15 cellular contexts compared by ENCODE assay signal in the genomic region with DNA sequence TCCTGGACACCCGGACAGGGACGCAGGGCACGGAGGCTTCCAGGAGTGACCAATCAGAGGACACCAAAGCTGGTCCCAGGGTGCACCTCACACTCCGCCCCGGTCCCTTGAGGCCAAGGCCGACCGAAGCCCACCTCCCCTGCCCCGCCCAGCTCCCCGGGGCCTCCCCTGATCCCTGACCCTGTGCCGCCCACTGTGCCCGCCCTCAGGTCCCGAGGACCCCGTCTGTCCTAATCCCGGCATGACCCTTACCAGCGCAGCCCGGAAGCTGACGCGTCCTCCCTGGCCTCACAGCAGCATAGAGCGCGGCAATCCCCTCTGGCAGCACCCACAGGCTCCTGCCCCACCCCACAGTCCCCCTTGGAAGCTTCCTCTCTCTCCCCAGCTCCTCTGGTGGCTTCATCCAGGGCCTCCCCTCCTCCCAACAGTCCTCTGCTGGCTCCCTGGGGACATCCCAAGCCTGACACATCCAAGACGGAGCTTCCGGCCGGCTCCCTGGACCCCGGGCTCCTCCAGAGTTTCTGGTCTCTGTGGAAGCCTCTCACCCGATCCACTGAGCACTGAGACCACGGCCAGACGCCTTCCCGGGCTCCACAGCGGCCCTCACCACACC. TPM values are rescaled to one million over a fixed set of nuclear protein-coding genes. Genes with fewer than 3 reads are reported as not detected.
A peak's percentile ranks its signal among the peaks of the same experiment; 100 is the strongest.
DNase-seq lines count a peak whose midpoint lies in the region; ATAC-seq and TF ChIP-seq lines count a peak whose summit lies in the region.
"Had no signal": no experiment of that assay in that cellular context is flagged by ENCODE, and none has a peak within 500 bp of the region (broad histone marks: within the 10 kb centered on the region; RNA-seq: fewer than 3 reads in every experiment).

No MANE protein-coding gene starts in this region.

- H3K9me3 Mint-ChIP-seq in activated CD8-positive, alpha-beta T cell treated with anti-CD3 and anti-CD28 coated beads for 36 hours: no peaks in the 10 kb centered on the region
- no peaks in the 10 kb centered on the region for H3K9me3 Mint-ChIP-seq in activated CD8-positive, alpha-beta T cell treated with anti-CD3 and anti-CD28 coated beads, Interleukin-2, amount 10 ng/mL, durations not matched to agents 7 days and 5 days (ENCODE audit: insufficient read depth)
- no peaks in the 10 kb centered on the region for H3K9me3 Mint-ChIP-seq in T-helper 2 cell treated with Interferon-gamma antibody and Interleukin-4, amounts not matched to agents 5 μg/mL and 100 μg/mL, for 36 hours
- H3K9me3 Mint-ChIP-seq: nephron; T-helper 1 cell treated with Interleukin-12 subunit alpha and Interleukin-12 subunit beta and Interleukin-4 antibody, amounts not matched to agents 30 μg/mL and 1 μg/mL, for 36 hours had no signal

- peaks cover 2% of the 10 kb centered on the region for H3K4me1 Mint-ChIP-seq in activated CD8-positive, alpha-beta T cell treated with anti-CD3 and anti-CD28 coated beads for 36 hours (ENCODE audit: low read depth)
- H3K4me1 Mint-ChIP-seq in activated CD8-positive, alpha-beta T cell treated with anti-CD3 and anti-CD28 coated beads, Interleukin-2, amount 10 ng/mL, durations not matched to agents 7 days and 5 days (ENCODE audit: low read depth): no peaks in the 10 kb centered on the region
- peaks cover 1% of the 10 kb centered on the region for H3K4me1 Mint-ChIP-seq in T-helper 2 cell treated with Interferon-gamma antibody and Interleukin-4, amounts not matched to agents 5 μg/mL and 100 μg/mL, for 36 hours (ENCODE audit: low read depth)
- H3K4me1 Mint-ChIP-seq: B cell had no signal

- no peak for TF ChIP-seq POLR2A in breast epithelium (IDR thresholded peaks at IDR 0.05)

- H3K4me1 ChIP-seq in upper lobe of right lung: no peaks in the 10 kb centered on the region
- H3K4me1 ChIP-seq in breast epithelium: no peaks in the 10 kb centered on the region

- no peak overlapping the region for H3K4me3 Mint-ChIP-seq in activated CD8-positive, alpha-beta T cell treated with anti-CD3 and anti-CD28 coated beads for 36 hours
- H3K4me3 Mint-ChIP-seq in activated CD8-positive, alpha-beta T cell treated with anti-CD3 and anti-CD28 coated beads, Interleukin-2, amount 10 ng/mL, durations not matched to agents 7 days and 5 days: no peak overlapping the region
- H3K4me3 Mint-ChIP-seq in T-helper 2 cell treated with Interferon-gamma antibody and Interleukin-4, amounts not matched to agents 5 μg/mL and 100 μg/mL, for 36 hours: no peak overlapping the region
- H3K4me3 Mint-ChIP-seq: B cell; T-helper 1 cell treated with Interleukin-12 subunit alpha and Interleukin-12 subunit beta and Interleukin-4 antibody, amounts not matched to agents 30 μg/mL and 1 μg/mL, for 36 hours had no signal

- H3K27ac Mint-ChIP-seq in activated CD8-positive, alpha-beta T cell treated with anti-CD3 and anti-CD28 coated beads for 36 hours: no peak overlapping the region
- no peak overlapping the region for H3K27ac Mint-ChIP-seq in activated CD8-positive, alpha-beta T cell treated with anti-CD3 and anti-CD28 coated beads, Interleukin-2, amount 10 ng/mL, durations not matched to agents 7 days and 5 days
- H3K27ac Mint-ChIP-seq in T-helper 2 cell treated with Interferon-gamma antibody and Interleukin-4, amounts not matched to agents 5 μg/mL and 100 μg/mL, for 36 hours: no peak overlapping the region
- H3K27ac Mint-ChIP-seq: B cell; T-helper 1 cell treated with Interleukin-12 subunit alpha and Interleukin-12 subunit beta and Interleukin-4 antibody, amounts not matched to agents 30 μg/mL and 1 μg/mL, for 36 hours had no signal

- TF ChIP-seq CTCF in activated CD8-positive, alpha-beta T cell treated with anti-CD3 and anti-CD28 coated beads for 36 hours (IDR thresholded peaks at IDR 0.05): no peak
- TF ChIP-seq CTCF in fibroblast of mammary gland (conservative IDR thresholded peaks at IDR 0.05; ENCODE audit: control insufficient read depth, insufficient read depth, low read depth, low read length) (no peak), upper lobe of right lung (IDR thresholded peaks at IDR 0.05) (no peak), breast epithelium (IDR thresholded peaks at IDR 0.05) (no peak)

- no peaks in the 10 kb centered on the region for H3K36me3 Mint-ChIP-seq in activated CD8-positive, alpha-beta T cell treated with anti-CD3 and anti-CD28 coated beads for 36 hours (ENCODE audit: low read depth)
- peaks cover 2% of the 10 kb centered on the region for H3K36me3 Mint-ChIP-seq in activated CD8-positive, alpha-beta T cell treated with anti-CD3 and anti-CD28 coated beads, Interleukin-2, amount 10 ng/mL, durations not matched to agents 7 days and 5 days (ENCODE audit: low read depth)
- peaks cover 3% of the 10 kb centered on the region for H3K36me3 Mint-ChIP-seq in T-helper 2 cell treated with Interferon-gamma antibody and Interleukin-4, amounts not matched to agents 5 μg/mL and 100 μg/mL, for 36 hours (ENCODE audit: low read depth)

- POLR2A ChIA-PET in activated CD8-positive, alpha-beta T cell treated with anti-CD3 and anti-CD28 coated beads for 36 hours (lab: Charles Lee): no interaction called here
- POLR2A ChIA-PET in activated CD8-positive, alpha-beta T cell treated with anti-CD3 and anti-CD28 coated beads, Interleukin-2, amount 10 ng/mL, durations not matched to agents 7 days and 5 days (lab: Charles Lee): no interaction called here

- ATAC-seq in activated CD8-positive, alpha-beta T cell treated with anti-CD3 and anti-CD28 coated beads for 36 hours: peak; percentile 27
- ATAC-seq in activated CD8-positive, alpha-beta T cell treated with anti-CD3 and anti-CD28 coated beads, Interleukin-2, amount 10 ng/mL, durations not matched to agents 7 days and 5 days: no peak
- peak; percentile 26 for ATAC-seq in upper lobe of right lung
- ATAC-seq: left colon had no signal

- intact Hi-C loops in activated CD8-positive, alpha-beta T cell treated with anti-CD3 and anti-CD28 coated beads for 36 hours (cut with micrococcal nuclease): no loop called here
- intact Hi-C loops in upper lobe of right lung (cut with DNase I) (no loop called here), breast epithelium (cut with DNase I; ENCODE audit: low total_unique reads) (no loop called here)

- H3K4me3 ChIP-seq in fibroblast of mammary gland (ENCODE audit: control insufficient read depth, low read depth, low read length) (no peak overlapping the region), upper lobe of right lung (no peak overlapping the region), breast epithelium (no peak overlapping the region)

- no peak for DNase-seq in activated CD8-positive, alpha-beta T cell treated with anti-CD3 and anti-CD28 coated beads for 36 hours
- DNase-seq in activated CD8-positive, alpha-beta T cell treated with anti-CD3 and anti-CD28 coated beads, Interleukin-2, amount 10 ng/mL, durations not matched to agents 7 days and 5 days: no peak
- DNase-seq in NCI-H69 (lab: John Stamatoyannopoulos, UW) (peak; percentile 87), fibroblast of mammary gland (ENCODE audit: low read depth) (peak; percentile 36), upper lobe of right lung (no peak), breast epithelium (ENCODE audit: low spot score in 2 of 2) (no peak), NCI-H2196 treated with DMSO at 0.1 percent for 48 hours (lab: John Stamatoyannopoulos, UW; ENCODE audit: unreplicated experiment) (no peak)
- DNase-seq in T-helper 2 cell treated with Interferon-gamma antibody and Interleukin-4, amounts not matched to agents 5 μg/mL and 100 μg/mL, for 36 hours (ENCODE audit: low spot score): no peak
- DNase-seq: activated naive CD4-positive, alpha-beta T cell treated with anti-CD3 and anti-CD28 coated beads, Interleukin-2, amount 50 U/mL, for 16 hours; foreskin melanocyte; left colon had no signal

- H3K27me3 ChIP-seq in upper lobe of right lung (no peaks in the 10 kb centered on the region), breast epithelium (peaks cover 3 to 16% of the 10 kb centered on the region in 2 donors)

- CTCF ChIA-PET in activated CD8-positive, alpha-beta T cell treated with anti-CD3 and anti-CD28 coated beads for 36 hours (lab: Charles Lee): interaction anchor here (1.0 kb wide), 1 partner anchor 14 kb away, joined by 3 read pairs; no protein-coding TSS in a partner anchor
- CTCF ChIA-PET in activated CD8-positive, alpha-beta T cell treated with anti-CD3 and anti-CD28 coated beads, Interleukin-2, amount 10 ng/mL, durations not matched to agents 7 days and 5 days (lab: Charles Lee): interaction anchor here (1.0 to 1.4 kb wide), 2 partner anchors 13 to 18 kb away, joined by 3 read pairs; no protein-coding TSS in a partner anchor

- no peak overlapping the region for H3K27ac ChIP-seq in upper lobe of right lung
- no peak overlapping the region for H3K27ac ChIP-seq in breast epithelium

- H3K9me3 ChIP-seq in upper lobe of right lung (no peaks in the 10 kb centered on the region), breast epithelium (no peaks in the 10 kb centered on the region)

- H3K36me3 ChIP-seq in upper lobe of right lung (no peaks in the 10 kb centered on the region), breast epithelium (no peaks in the 10 kb centered on the region)

- peaks cover 2% of the 10 kb centered on the region for H3K27me3 Mint-ChIP-seq in activated CD8-positive, alpha-beta T cell treated with anti-CD3 and anti-CD28 coated beads for 36 hours
- H3K27me3 Mint-ChIP-seq in activated CD8-positive, alpha-beta T cell treated with anti-CD3 and anti-CD28 coated beads, Interleukin-2, amount 10 ng/mL, durations not matched to agents 7 days and 5 days (ENCODE audit: low read depth): peaks cover 4% of the 10 kb centered on the region
- H3K27me3 Mint-ChIP-seq in T-helper 2 cell treated with Interferon-gamma antibody and Interleukin-4, amounts not matched to agents 5 μg/mL and 100 μg/mL, for 36 hours (ENCODE audit: low read depth): peaks cover 6% of the 10 kb centered on the region

RNA-seq across cellular contexts. Expression of a gene that starts 7.4 kb away (rescaled TPM):
- total RNA-seq in activated CD8-positive, alpha-beta T cell treated with anti-CD3 and anti-CD28 coated beads for 36 hours: 10 to 100 TPM; 38.1 to 43.7 TPM
- 10 to 100 TPM; 49.0 to 53.0 TPM for total RNA-seq in activated CD8-positive, alpha-beta T cell treated with anti-CD3 and anti-CD28 coated beads, Interleukin-2, amount 10 ng/mL, durations not matched to agents 7 days and 5 days
- total RNA-seq in upper lobe of right lung (40.9 TPM), breast epithelium (10 to 100 TPM; 44.6 to 69.5 (median 49.3) TPM)

RNA-seq across cellular contexts. Expression of a gene that starts 16.9 kb away (rescaled TPM):
- total RNA-seq in activated CD8-positive, alpha-beta T cell treated with anti-CD3 and anti-CD28 coated beads for 36 hours: 1 to 10 TPM; 8.9 to 9.3 TPM
- 10 to 100 TPM; 20.1 to 20.7 TPM for total RNA-seq in activated CD8-positive, alpha-beta T cell treated with anti-CD3 and anti-CD28 coated beads, Interleukin-2, amount 10 ng/mL, durations not matched to agents 7 days and 5 days
- total RNA-seq in upper lobe of right lung (19.9 TPM), breast epithelium (10 to 100 TPM; 77.7 to 98.9 (median 77.7) TPM)

RNA-seq across cellular contexts. Expression of a gene that starts 19.7 kb away (rescaled TPM):
- total RNA-seq in activated CD8-positive, alpha-beta T cell treated with anti-CD3 and anti-CD28 coated beads for 36 hours: 10 to 100 TPM; 52.7 to 58.5 TPM
- 10 to 100 TPM; 86.9 to 87.3 TPM for total RNA-seq in activated CD8-positive, alpha-beta T cell treated with anti-CD3 and anti-CD28 coated beads, Interleukin-2, amount 10 ng/mL, durations not matched to agents 7 days and 5 days
- total RNA-seq in upper lobe of right lung (2.9 TPM), breast epithelium (1 to 10 TPM in 1 of 3 donors, under 1 TPM in 1, not detected in 1; 0.33 to 1.1 TPM)
- total RNA-seq: B cell had no signal

RNA-seq across cellular contexts. Expression of a gene that starts 27.9 kb away (rescaled TPM):
- total RNA-seq in activated CD8-positive, alpha-beta T cell treated with anti-CD3 and anti-CD28 coated beads for 36 hours: under 1 TPM; 0.20 to 0.22 TPM
- total RNA-seq in activated CD8-positive, alpha-beta T cell treated with anti-CD3 and anti-CD28 coated beads, Interleukin-2, amount 10 ng/mL, durations not matched to agents 7 days and 5 days: under 1 TPM; 0.16 to 0.39 TPM
- total RNA-seq in upper lobe of right lung (1.2 TPM), breast epithelium (under 1 TPM in 1 of 3 donors, not detected in 2; 0.66 TPM)
- total RNA-seq: M059J had no signal

RNA-seq across cellular contexts. Expression of a gene that starts 48.2 kb away (rescaled TPM):
- 100 to 1,000 TPM; 159 to 160 TPM for total RNA-seq in activated CD8-positive, alpha-beta T cell treated with anti-CD3 and anti-CD28 coated beads for 36 hours
- 100 to 1,000 TPM; 207 to 217 TPM for total RNA-seq in activated CD8-positive, alpha-beta T cell treated with anti-CD3 and anti-CD28 coated beads, Interleukin-2, amount 10 ng/mL, durations not matched to agents 7 days and 5 days
- total RNA-seq in upper lobe of right lung (359 TPM), breast epithelium (100 to 1,000 TPM; 270 to 515 (median 282) TPM)

Comparison
In these comparisons a context has a peak if more than half of its experiments do, and no peak if none do; other contexts are left out.
1. DNase-seq: peak in NCI-H69 (single experiment) and fibroblast of mammary gland (single experiment); none in activated CD8-positive, alpha-beta T cell treated with anti-CD3 and anti-CD28 coated beads for 36 hours (single experiment), activated CD8-positive, alpha-beta T cell treated with anti-CD3 and anti-CD28 coated beads, Interleukin-2, amount 10 ng/mL, durations not matched to agents 7 days and 5 days (single experiment), upper lobe of right lung (single experiment), breast epithelium (0 of 2), NCI-H2196 treated with DMSO at 0.1 percent for 48 hours (single experiment) and T-helper 2 cell treated with Interferon-gamma antibody and Interleukin-4, amounts not matched to agents 5 μg/mL and 100 μg/mL, for 36 hours (single experiment).
2. RNA of a gene that starts 19.7 kb away (total RNA-seq): 86.9 to 87.3 TPM in activated CD8-positive, alpha-beta T cell treated with anti-CD3 and anti-CD28 coated beads, Interleukin-2, amount 10 ng/mL, durations not matched to agents 7 days and 5 days and 52.7 to 58.5 TPM in activated CD8-positive, alpha-beta T cell treated with anti-CD3 and anti-CD28 coated beads for 36 hours; 2.9 TPM in upper lobe of right lung (single experiment) and 0.33 to 1.1 TPM in breast epithelium; every median in the first group is over 10 times any median in the second.